Comparison of ENCODE assay signal across 14 cellular contexts in the genomic region with DNA sequence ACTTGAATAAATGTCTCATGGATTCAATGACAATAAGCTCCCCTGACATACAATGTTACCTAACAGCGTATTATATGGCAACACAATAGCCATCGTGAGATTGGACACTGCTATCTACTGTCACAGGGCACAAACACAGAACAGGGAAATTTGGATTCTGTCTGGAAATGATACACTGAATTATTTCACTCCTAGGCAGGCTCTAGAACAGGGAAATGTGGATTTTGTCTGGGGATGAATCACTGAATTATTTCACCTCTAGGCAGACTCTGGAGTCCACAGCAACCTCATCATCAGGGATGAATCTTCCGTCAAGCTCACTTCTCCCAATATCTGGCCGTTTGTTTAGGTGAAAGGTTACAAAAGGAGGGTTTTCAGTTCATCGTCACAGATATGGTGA.
"Had no signal": no experiment of that assay in that cellular context is flagged by ENCODE, and none has a peak within 500 bp of the region (broad histone marks: within the 10 kb centered on the region; RNA-seq: fewer than 3 reads in every experiment).

No MANE protein-coding gene starts in this region.

- H3K36me3 Mint-ChIP-seq: memory B cell had no signal

- H3K27me3 ChIP-seq: adrenal gland, esophagus squamous epithelium, foreskin keratinocyte, left lung, thyroid gland, uterus had no signal

- H3K27ac Mint-ChIP-seq: activated naive CD4-positive, alpha-beta T cell treated with anti-CD3 and anti-CD28 coated beads for 36 hours; activated T-helper 17 cell treated with anti-CD3 and anti-CD28 coated beads, Interleukin-2, amount 50 U/mL, for 72 hours; memory B cell had no signal

- DNase-seq: activated CD8-positive, alpha-beta memory T cell treated with anti-CD3 and anti-CD28 coated beads for 24 hours; activated naive CD4-positive, alpha-beta T cell treated with anti-CD3 and anti-CD28 coated beads for 36 hours; adrenal gland; esophagus squamous epithelium; foreskin keratinocyte; left lung; thyroid gland; uterus had no signal

- H3K27me3 Mint-ChIP-seq: activated T-helper 17 cell treated with anti-CD3 and anti-CD28 coated beads, Interleukin-2, amount 50 U/mL, for 72 hours; memory B cell had no signal

- ATAC-seq: activated T-helper 17 cell treated with anti-CD3 and anti-CD28 coated beads, Interleukin-2, amount 50 U/mL, for 72 hours; foreskin keratinocyte; left lung had no signal

- H3K36me3 ChIP-seq: adrenal gland, esophagus squamous epithelium, left lung, thyroid gland, uterus had no signal

- H3K4me3 ChIP-seq: adrenal gland, esophagus squamous epithelium, left lung, skin epidermis, thyroid gland, uterus had no signal

- H3K4me3 Mint-ChIP-seq: activated naive CD4-positive, alpha-beta T cell treated with anti-CD3 and anti-CD28 coated beads for 36 hours; activated T-helper 17 cell treated with anti-CD3 and anti-CD28 coated beads, Interleukin-2, amount 50 U/mL, for 72 hours; memory B cell; neural crest cell had no signal

- H3K4me1 Mint-ChIP-seq: activated T-helper 17 cell treated with anti-CD3 and anti-CD28 coated beads, Interleukin-2, amount 50 U/mL, for 72 hours; memory B cell had no signal

- H3K27ac ChIP-seq: adrenal gland, esophagus squamous epithelium, foreskin keratinocyte, left lung, parathyroid adenoma, skin epidermis, thyroid gland, uterus, VCaP had no signal

- H3K4me1 ChIP-seq: adrenal gland, esophagus squamous epithelium, foreskin keratinocyte, left lung, parathyroid adenoma, thyroid gland, uterus had no signal

- H3K9me3 ChIP-seq: adrenal gland, esophagus squamous epithelium, thyroid gland, uterus had no signal
